Comparison of ENCODE assay signal across 18 cellular contexts in the genomic region with DNA sequence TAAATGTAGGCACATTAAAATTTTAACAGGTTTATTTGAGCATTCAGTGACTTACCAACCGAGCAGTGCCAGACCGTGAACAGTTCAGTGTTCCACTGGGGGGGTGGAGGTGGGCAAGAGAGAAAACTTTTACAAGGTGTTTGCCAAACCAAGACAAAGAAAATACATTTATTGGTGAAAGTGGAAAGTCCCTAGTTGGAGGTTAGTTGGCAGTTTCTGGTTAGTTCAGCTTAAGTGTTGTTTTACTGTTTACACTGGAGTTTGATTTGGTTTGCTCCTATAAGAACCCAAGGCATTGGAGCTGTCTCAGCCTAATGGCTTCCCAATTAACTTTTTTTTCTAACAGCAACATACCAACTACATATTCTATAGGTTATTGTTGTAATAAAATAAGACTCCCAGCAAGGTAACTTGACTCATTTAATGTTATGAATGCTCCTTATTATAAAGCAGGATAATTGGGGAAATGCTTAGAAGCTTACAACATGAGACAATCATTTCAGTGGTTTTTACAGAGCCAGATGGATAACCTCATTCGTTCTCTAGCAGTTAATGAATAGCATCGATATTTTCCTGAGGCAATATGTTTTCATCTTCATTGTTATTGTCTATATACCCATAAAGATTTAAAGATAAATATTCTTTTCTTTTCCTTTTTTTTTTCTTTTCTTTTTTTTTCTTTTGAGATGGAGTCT.
"Had no signal": no experiment of that assay in that cellular context is flagged by ENCODE, and none has a peak within 500 bp of the region (broad histone marks: within the 10 kb centered on the region; RNA-seq: fewer than 3 reads in every experiment).

No MANE protein-coding gene starts in this region.

- H3K9me3 ChIP-seq: left ventricle myocardium inferior, upper lobe of left lung had no signal

- H3K4me3 ChIP-seq: left ventricle myocardium inferior, upper lobe of left lung had no signal

- H3K27ac Mint-ChIP-seq: activated B cell treated with CpG ODN at 0.5 μM for 24 hours; activated CD4-positive, alpha-beta T cell treated with anti-CD3 and anti-CD28 coated beads, Interleukin-2, amount 10 ng/mL, durations not matched to agents 24 days and 14 days; activated naive CD4-positive, alpha-beta T cell treated with anti-CD3 and anti-CD28 coated beads for 36 hours; activated T-helper 17 cell treated with anti-CD3 and anti-CD28 coated beads, Interleukin-2, amount 50 U/mL, for 72 hours; brain; T-helper 1 cell treated with Interleukin-12 subunit alpha and Interleukin-12 subunit beta and Interleukin-4 antibody, amounts not matched to agents 30 μg/mL and 1 μg/mL, for 36 hours had no signal

- H3K27me3 ChIP-seq: upper lobe of left lung had no signal

- H3K36me3 Mint-ChIP-seq: brain had no signal

- H3K27ac ChIP-seq: epithelial cell of prostate, left ventricle myocardium inferior, upper lobe of left lung had no signal

- H3K27me3 Mint-ChIP-seq: brain had no signal

- H3K4me1 Mint-ChIP-seq: activated B cell treated with CpG ODN at 0.5 μM for 24 hours; activated CD4-positive, alpha-beta T cell treated with anti-CD3 and anti-CD28 coated beads, Interleukin-2, amount 10 ng/mL, durations not matched to agents 24 days and 14 days; activated T-helper 17 cell treated with anti-CD3 and anti-CD28 coated beads, Interleukin-2, amount 50 U/mL, for 72 hours; brain; central memory CD8-positive, alpha-beta T cell; neural crest cell had no signal

- DNase-seq: activated B cell treated with CpG ODN at 0.5 μM for 24 hours; activated CD4-positive, alpha-beta T cell treated with anti-CD3 and anti-CD28 coated beads, Interleukin-2, amount 10 ng/mL, durations not matched to agents 24 days and 14 days; activated naive CD4-positive, alpha-beta T cell treated with anti-CD3 and anti-CD28 coated beads for 36 hours; activated T-cell treated with anti-CD3 and anti-CD28 coated beads for 4 hours; effector memory CD4-positive, alpha-beta T cell; head of caudate nucleus; islet precursor cell; left ventricle myocardium inferior; stimulated activated CD4-positive, alpha-beta T cell treated with anti-CD3 and anti-CD28 coated beads, Interleukin-4, amount 100 ng/mL, for 1 hour; stimulated activated CD8-positive, alpha-beta memory T cell treated with anti-CD3 and anti-CD28 coated beads, Interleukin-4, amount 100 ng/mL, for 48 hours; stimulated activated naive CD8-positive, alpha-beta T cell treated with anti-CD3 and anti-CD28 coated beads, Interleukin-15, Interleukin-2, amounts not matched to agents 100 U/mL and 50 U/mL, for 24 hours; upper lobe of left lung had no signal

- H3K9me3 Mint-ChIP-seq: activated B cell treated with CpG ODN at 0.5 μM for 24 hours; activated CD4-positive, alpha-beta T cell treated with anti-CD3 and anti-CD28 coated beads, Interleukin-2, amount 10 ng/mL, durations not matched to agents 24 days and 14 days; activated naive CD4-positive, alpha-beta T cell treated with anti-CD3 and anti-CD28 coated beads for 36 hours; central memory CD8-positive, alpha-beta T cell had no signal

- H3K36me3 ChIP-seq: left ventricle myocardium inferior, upper lobe of left lung had no signal

- H3K4me1 ChIP-seq: left ventricle myocardium inferior, upper lobe of left lung had no signal

- ATAC-seq: activated T-helper 17 cell treated with anti-CD3 and anti-CD28 coated beads, Interleukin-2, amount 50 U/mL, for 72 hours; stimulated activated naive CD8-positive, alpha-beta T cell treated with anti-CD3 and anti-CD28 coated beads, Interleukin-15, Interleukin-2, amounts not matched to agents 100 U/mL and 50 U/mL, for 24 hours had no signal

- H3K4me3 Mint-ChIP-seq: activated B cell treated with CpG ODN at 0.5 μM for 24 hours; activated CD4-positive, alpha-beta T cell treated with anti-CD3 and anti-CD28 coated beads, Interleukin-2, amount 10 ng/mL, durations not matched to agents 24 days and 14 days; activated naive CD4-positive, alpha-beta T cell treated with anti-CD3 and anti-CD28 coated beads for 36 hours; activated T-helper 17 cell treated with anti-CD3 and anti-CD28 coated beads, Interleukin-2, amount 50 U/mL, for 72 hours; brain; central memory CD8-positive, alpha-beta T cell; neural crest cell; T-helper 1 cell treated with Interleukin-12 subunit alpha and Interleukin-12 subunit beta and Interleukin-4 antibody, amounts not matched to agents 30 μg/mL and 1 μg/mL, for 36 hours had no signal
